Comparison of ENCODE assay signal across 8 cellular contexts in genomic region chr19:54136086-54136863, GRCh38. TPM values are rescaled to one million over a fixed set of nuclear protein-coding genes. Genes with fewer than 3 reads are reported as not detected.
DNase-seq lines count a peak whose midpoint lies in the region; ATAC-seq and TF ChIP-seq lines count a peak whose summit lies in the region.

No MANE protein-coding gene starts in this region.

- no peak for TF ChIP-seq CTCF in SU-DHL-6 (IDR thresholded peaks at IDR 0.05; ENCODE audit: insufficient read depth, low read length, poor library complexity, severe bottlenecking)
- TF ChIP-seq CTCF in fibroblast of mammary gland (conservative IDR thresholded peaks at IDR 0.05; ENCODE audit: control insufficient read depth, insufficient read depth, low read depth, low read length), result no peak
- no peak for TF ChIP-seq CTCF in psoas muscle (IDR thresholded peaks at IDR 0.05)

- H3K4me1 ChIP-seq in psoas muscle, result peaks cover 31% of the 10 kb centered on the region

- H3K27ac ChIP-seq in SU-DHL-6 (ENCODE audit: low read depth, low read length) (no peak overlapping the region), psoas muscle (peak overlapping the region; percentile 69)

- H3K9me2 ChIP-seq in SU-DHL-6 (replicated peaks; ENCODE audit: insufficient read depth, low read length), result no peaks in the 10 kb centered on the region

- H3K27me3 Mint-ChIP-seq in activated naive CD4-positive, alpha-beta T cell treated with anti-CD3 and anti-CD28 coated beads, Interleukin-2, amount 50 U/mL, for 24 hours, result no peaks in the 10 kb centered on the region

- WGBS in psoas muscle, 3 donors, result 4 to 5% (median 5%) methylated on average over 30 of the region's 30 CpGs

- intact Hi-C loops in psoas muscle (cut with DNase I), result no loop called here

- peak overlapping the region; percentile 63 for H3K9ac ChIP-seq in SU-DHL-6 (ENCODE audit: low read length)

- DNase-seq in activated naive CD4-positive, alpha-beta T cell treated with Interleukin-2 at 50 U/mL for 16 hours, result no peak
- peak; percentile 19 for DNase-seq in fibroblast of mammary gland (ENCODE audit: low read depth)
- no peak for DNase-seq in psoas muscle
- DNase-seq in stimulated activated CD4-positive, alpha-beta T cell treated with anti-CD3 and anti-CD28 coated beads, Interleukin-1b, Interleukin-23, amount 100 ng/mL, for 48 hours, result no peak
- DNase-seq in NCI-H345 (lab: John Stamatoyannopoulos, UW), result no peak

- no peaks in the 10 kb centered on the region for H3F3A ChIP-seq in SU-DHL-6 (ENCODE audit: insufficient read depth)

- peaks cover 35% of the 10 kb centered on the region for H3K79me2 ChIP-seq in SU-DHL-6 (ENCODE audit: insufficient read depth, low read length)

- peaks cover 35% of the 10 kb centered on the region for H3K4me1 Mint-ChIP-seq in activated naive CD4-positive, alpha-beta T cell treated with anti-CD3 and anti-CD28 coated beads, Interleukin-2, amount 50 U/mL, for 24 hours

- H3K4me3 Mint-ChIP-seq in activated naive CD4-positive, alpha-beta T cell treated with anti-CD3 and anti-CD28 coated beads, Interleukin-2, amount 50 U/mL, for 24 hours, result peak overlapping the region; percentile 90

- H3K36me3 Mint-ChIP-seq in activated naive CD4-positive, alpha-beta T cell treated with anti-CD3 and anti-CD28 coated beads, Interleukin-2, amount 50 U/mL, for 24 hours, result no peaks in the 10 kb centered on the region

- H3K27me3 ChIP-seq in SU-DHL-6 (ENCODE audit: low read length) (no peaks in the 10 kb centered on the region), psoas muscle (ENCODE audit: insufficient read depth in 3 of 3, low read length in 2 of 3) (no peaks in the 10 kb centered on the region)

- H4K20me1 ChIP-seq in SU-DHL-6 (ENCODE audit: low read depth, low read length), result no peaks in the 10 kb centered on the region; the same call in 1 of the 2 replicates

- ATAC-seq in psoas muscle, result peak in 1 of 4 donors; percentile 1
- no peak for ATAC-seq in GM18520 (IDR thresholded peaks at IDR 0.05; ENCODE audit: unreplicated experiment)

- H3K9me3 Mint-ChIP-seq in activated naive CD4-positive, alpha-beta T cell treated with anti-CD3 and anti-CD28 coated beads, Interleukin-2, amount 50 U/mL, for 24 hours, result no peaks in the 10 kb centered on the region

- peak overlapping the region; percentile 57 for H3K4me3 ChIP-seq in SU-DHL-6 (ENCODE audit: insufficient read depth, low read length, poor library complexity, severe bottlenecking)
- peak overlapping the region; percentile 66 for H3K4me3 ChIP-seq in fibroblast of mammary gland (ENCODE audit: control insufficient read depth, low read depth, low read length)
- peak overlapping the region; percentile 65 for H3K4me3 ChIP-seq in psoas muscle

- H3K36me3 ChIP-seq in SU-DHL-6 (ENCODE audit: low read length) (no peaks in the 10 kb centered on the region), psoas muscle (ENCODE audit: insufficient read depth in 1 of 2, low read depth in 1 of 2) (peaks cover 2 to 35% of the 10 kb centered on the region in 2 donors)

- peak overlapping the region; percentile 82 for H3K4me2 ChIP-seq in SU-DHL-6 (ENCODE audit: low read depth, low read length, poor library complexity, severe bottlenecking)

- H2AFZ ChIP-seq in SU-DHL-6 (ENCODE audit: low read depth, low read length, severe bottlenecking), result peak overlapping the region; percentile 69

- H3K9me3 ChIP-seq in SU-DHL-6 (ENCODE audit: insufficient read depth, low read length) (no peaks in the 10 kb centered on the region), psoas muscle (no peaks in the 10 kb centered on the region)

- H3K27ac Mint-ChIP-seq in activated naive CD4-positive, alpha-beta T cell treated with anti-CD3 and anti-CD28 coated beads, Interleukin-2, amount 50 U/mL, for 24 hours, result peak overlapping the region; percentile 83

RNA-seq across cellular contexts. Expression of gene CNOT3, which starts 1.3 kb away (rescaled TPM):
- 10 to 100 TPM; 19.4 to 28.4 (median 20.4) TPM for total RNA-seq in psoas muscle
- polyA plus RNA-seq in psoas muscle, result 10 to 100 TPM; 14.1 to 16.1 (median 16.1) TPM

RNA-seq across cellular contexts. Expression of gene PRPF31, which starts 20.7 kb away (rescaled TPM):
- total RNA-seq in psoas muscle, result 10 to 100 TPM; 32.3 to 41.6 (median 36.4) TPM
- polyA plus RNA-seq in psoas muscle, result 10 to 100 TPM; 32.5 to 54.3 (median 52.9) TPM

RNA-seq across cellular contexts. Expression of gene TFPT, which starts 20.8 kb away (rescaled TPM):
- total RNA-seq in psoas muscle, result 10 to 100 TPM; 11.0 to 22.9 (median 13.8) TPM
- 10 to 100 TPM; 23.7 to 38.3 (median 25.2) TPM for polyA plus RNA-seq in psoas muscle

RNA-seq across cellular contexts. Expression of gene LENG1, which starts 23.2 kb away (rescaled TPM):
- total RNA-seq in psoas muscle, result 10 to 100 TPM in 1 of 4 donors, 1 to 10 TPM in 3; 5.8 to 10.2 (median 7.0) TPM
- polyA plus RNA-seq in psoas muscle, result 10 to 100 TPM; 11.4 to 19.6 (median 12.1) TPM

RNA-seq across cellular contexts. Expression of gene NDUFA3, which starts 33.6 kb away (rescaled TPM):
- 100 to 1,000 TPM; 260 to 361 (median 307) TPM for total RNA-seq in psoas muscle
- polyA plus RNA-seq in psoas muscle, result 100 to 1,000 TPM; 302 to 473 (median 338) TPM
